1 cellular context compared by ENCODE assay signal in genomic region chr6:46652232-46652602, GRCh38.
TF ChIP-seq lines count a peak whose summit lies in the region.

No MANE protein-coding gene starts in this region.

TF ChIP-seq in endothelial cell of umbilical vein, 7 proteins besides CTCF, POLR2A, EP300 and RAD21:
- TF ChIP-seq EZH2 (IDR thresholded peaks at IDR 0.05; ENCODE audit: borderline replicate concordance, low read depth, low read length, severe bottlenecking) (peak; percentile 31), GATA2 (IDR thresholded peaks at IDR 0.05; ENCODE audit: insufficient read depth, insufficient read length, low read depth, low read length) (no peak)
